ENCODE assay signal across 16 cellular contexts in the genomic region with DNA sequence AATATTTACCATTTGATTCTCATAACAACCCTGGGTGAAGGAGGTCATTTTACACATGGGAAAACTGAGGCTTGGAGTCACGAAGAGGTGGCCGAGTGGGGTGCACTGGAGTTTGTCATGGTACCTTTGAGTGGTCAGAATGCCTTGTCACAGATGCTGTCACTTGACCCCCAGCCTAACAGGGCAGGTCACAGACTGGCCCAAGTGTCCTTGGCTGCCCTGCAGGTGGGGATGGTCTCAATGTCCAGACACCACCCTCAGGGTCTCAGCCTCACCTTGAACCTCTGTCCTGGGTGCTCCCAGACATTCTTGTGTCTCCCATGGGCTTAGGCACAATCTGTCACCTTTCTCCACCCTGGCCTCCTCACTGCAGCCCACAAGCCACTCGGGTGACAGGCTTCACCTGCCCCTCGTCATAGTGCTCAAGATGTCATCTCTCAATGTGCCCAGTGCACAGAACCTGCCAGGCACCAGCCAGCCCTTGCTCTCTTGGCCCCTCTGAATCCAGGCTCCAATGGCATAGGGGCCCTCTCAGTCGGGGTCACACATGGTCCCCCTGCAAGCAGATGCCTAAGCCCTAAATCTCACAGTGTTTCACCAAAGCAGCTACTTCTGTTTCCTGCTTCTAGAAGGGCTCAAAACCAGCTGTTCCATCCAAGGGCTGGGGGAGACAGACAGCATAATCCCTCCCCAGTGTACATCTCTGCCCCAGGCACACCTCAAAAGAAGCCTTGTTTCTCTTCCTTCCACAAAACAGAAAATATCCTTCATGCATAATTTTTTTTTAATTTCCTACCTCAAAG.
A peak's percentile ranks its signal among the peaks of the same experiment; 100 is the strongest.
DNase-seq lines count a peak whose midpoint lies in the region; ATAC-seq and TF ChIP-seq lines count a peak whose summit lies in the region.
"Had no signal": no experiment of that assay in that cellular context is flagged by ENCODE, and none has a peak within 500 bp of the region (broad histone marks: within the 10 kb centered on the region; RNA-seq: fewer than 3 reads in every experiment).

No MANE protein-coding gene starts in this region.

- peak; percentile 36 for DNase-seq in activated CD8-positive, alpha-beta memory T cell treated with anti-CD3 and anti-CD28 coated beads, Interleukin-2, amount 10 ng/mL, durations not matched to agents 7 days and 5 days
- no peak for DNase-seq in activated CD8-positive, alpha-beta memory T cell treated with anti-CD3 and anti-CD28 coated beads, Interleukin-2, amount 50 U/mL, for 48 hours
- peak; percentile 5 for DNase-seq in HEK293T (ENCODE audit: extremely low spot score)
- peak; percentile 85 for DNase-seq in mesenteric fat pad (ENCODE audit: low spot score)
- DNase-seq in endothelial cell (ENCODE audit: low spot score), result no peak
- DNase-seq in substantia nigra (lab: John Stamatoyannopoulos, UW), result no peak
- no peak for DNase-seq in activated gamma-delta T cell (lab: John Stamatoyannopoulos, UW)
- DNase-seq: CD4-positive, alpha-beta T cell; GF-D8; GOT3; KBM-7; NCI-H1105 treated with DMSO at 0.1 percent for 48 hours; NCI-H1694; NCI-H2081 treated with DMSO at 0.1 percent for 48 hours; SHP77 treated with DMSO at 0.1 percent for 48 hours had no signal

- H3K27me3 Mint-ChIP-seq in activated CD8-positive, alpha-beta memory T cell treated with anti-CD3 and anti-CD28 coated beads, Interleukin-2, amount 10 ng/mL, durations not matched to agents 7 days and 5 days, result peaks cover 23% of the 10 kb centered on the region
- peaks cover 40% of the 10 kb centered on the region for H3K27me3 Mint-ChIP-seq in stimulated activated memory B cell treated with anti-CD40 and anti-IgM and Interleukin-4, amounts not matched to agents 10 μg/mL and 1 μg/mL and 100 μg/mL, for 72 hours
- peaks cover 3% of the 10 kb centered on the region for H3K27me3 Mint-ChIP-seq in endothelial cell (ENCODE audit: unreplicated experiment)

- no peaks in the 10 kb centered on the region for H3K9me3 Mint-ChIP-seq in activated CD8-positive, alpha-beta memory T cell treated with anti-CD3 and anti-CD28 coated beads, Interleukin-2, amount 10 ng/mL, durations not matched to agents 7 days and 5 days (ENCODE audit: low read depth)
- H3K9me3 Mint-ChIP-seq in stimulated activated memory B cell treated with anti-CD40 and anti-IgM and Interleukin-4, amounts not matched to agents 10 μg/mL and 1 μg/mL and 100 μg/mL, for 72 hours, result no peaks in the 10 kb centered on the region
- no peaks in the 10 kb centered on the region for H3K9me3 Mint-ChIP-seq in endothelial cell (ENCODE audit: unreplicated experiment)
- H3K9me3 Mint-ChIP-seq: CD4-positive, alpha-beta T cell had no signal

- no peak for TF ChIP-seq CTCF in endothelial cell (IDR thresholded peaks at IDR 0.05; ENCODE audit: unreplicated experiment)

- CTCF ChIA-PET in activated CD8-positive, alpha-beta memory T cell treated with anti-CD3 and anti-CD28 coated beads, Interleukin-2, amount 10 ng/mL, durations not matched to agents 7 days and 5 days (lab: Charles Lee), result no interaction called here
- CTCF ChIA-PET in HEK293T (lab: Yijun Ruan, JAX), result interaction anchor here (0.7 kb wide), 1 partner anchor 10 kb away, joined by 6 read pairs; no protein-coding TSS in a partner anchor

- H3K4me1 Mint-ChIP-seq in activated CD8-positive, alpha-beta memory T cell treated with anti-CD3 and anti-CD28 coated beads, Interleukin-2, amount 10 ng/mL, durations not matched to agents 7 days and 5 days, result peaks cover 11% of the 10 kb centered on the region
- H3K4me1 Mint-ChIP-seq in stimulated activated memory B cell treated with anti-CD40 and anti-IgM and Interleukin-4, amounts not matched to agents 10 μg/mL and 1 μg/mL and 100 μg/mL, for 72 hours, result no peaks in the 10 kb centered on the region
- no peaks in the 10 kb centered on the region for H3K4me1 Mint-ChIP-seq in endothelial cell (ENCODE audit: unreplicated experiment)

- ATAC-seq in activated CD8-positive, alpha-beta memory T cell treated with anti-CD3 and anti-CD28 coated beads, Interleukin-2, amount 10 ng/mL, durations not matched to agents 7 days and 5 days, result no peak
- peak; percentile 11 for ATAC-seq in stimulated activated memory B cell treated with anti-CD40 and anti-IgM and Interleukin-4, amounts not matched to agents 10 μg/mL and 1 μg/mL and 100 μg/mL, for 72 hours

- no peaks in the 10 kb centered on the region for H3K36me3 Mint-ChIP-seq in activated CD8-positive, alpha-beta memory T cell treated with anti-CD3 and anti-CD28 coated beads, Interleukin-2, amount 10 ng/mL, durations not matched to agents 7 days and 5 days
- no peaks in the 10 kb centered on the region for H3K36me3 Mint-ChIP-seq in stimulated activated memory B cell treated with anti-CD40 and anti-IgM and Interleukin-4, amounts not matched to agents 10 μg/mL and 1 μg/mL and 100 μg/mL, for 72 hours
- H3K36me3 Mint-ChIP-seq in endothelial cell (ENCODE audit: low read depth, unreplicated experiment), result no peaks in the 10 kb centered on the region

- no peak overlapping the region for H3K4me3 Mint-ChIP-seq in activated CD8-positive, alpha-beta memory T cell treated with anti-CD3 and anti-CD28 coated beads, Interleukin-2, amount 10 ng/mL, durations not matched to agents 7 days and 5 days
- no peak overlapping the region for H3K4me3 Mint-ChIP-seq in stimulated activated memory B cell treated with anti-CD40 and anti-IgM and Interleukin-4, amounts not matched to agents 10 μg/mL and 1 μg/mL and 100 μg/mL, for 72 hours
- no peak overlapping the region for H3K4me3 Mint-ChIP-seq in endothelial cell (ENCODE audit: unreplicated experiment)
- H3K4me3 Mint-ChIP-seq: CD4-positive, alpha-beta T cell had no signal

- H3K27ac Mint-ChIP-seq in activated CD8-positive, alpha-beta memory T cell treated with anti-CD3 and anti-CD28 coated beads, Interleukin-2, amount 10 ng/mL, durations not matched to agents 7 days and 5 days, result no peak overlapping the region
- H3K27ac Mint-ChIP-seq in stimulated activated memory B cell treated with anti-CD40 and anti-IgM and Interleukin-4, amounts not matched to agents 10 μg/mL and 1 μg/mL and 100 μg/mL, for 72 hours, result no peak overlapping the region
- no peak overlapping the region for H3K27ac Mint-ChIP-seq in endothelial cell (ENCODE audit: unreplicated experiment)
- H3K27ac Mint-ChIP-seq: CD4-positive, alpha-beta T cell had no signal

- H3K27ac ChIP-seq in substantia nigra (ENCODE audit: low read depth, low read length, poor library complexity, severe bottlenecking), result no peak overlapping the region

- POLR2A ChIA-PET in HEK293T (lab: Yijun Ruan, JAX), result no interaction called here

TF ChIP-seq in HEK293T, 16 proteins besides CTCF, POLR2A, EP300 and RAD21:
- TF ChIP-seq SUZ12 (IDR thresholded peaks at IDR 0.05) (no peak), ARNT (IDR thresholded peaks at IDR 0.05) (no peak), NFRKB (IDR thresholded peaks at IDR 0.05) (no peak)

Comparison
In these comparisons a context has a peak if more than half of its experiments do, and no peak if none do; other contexts are left out.
1. DNase-seq: peak in activated CD8-positive, alpha-beta memory T cell treated with anti-CD3 and anti-CD28 coated beads, Interleukin-2, amount 10 ng/mL, durations not matched to agents 7 days and 5 days (single experiment), HEK293T (single experiment) and mesenteric fat pad (single experiment); none in activated CD8-positive, alpha-beta memory T cell treated with anti-CD3 and anti-CD28 coated beads, Interleukin-2, amount 50 U/mL, for 48 hours (single experiment), endothelial cell (single experiment), substantia nigra (0 of 49) and activated gamma-delta T cell (single experiment).